In the genomic region with DNA sequence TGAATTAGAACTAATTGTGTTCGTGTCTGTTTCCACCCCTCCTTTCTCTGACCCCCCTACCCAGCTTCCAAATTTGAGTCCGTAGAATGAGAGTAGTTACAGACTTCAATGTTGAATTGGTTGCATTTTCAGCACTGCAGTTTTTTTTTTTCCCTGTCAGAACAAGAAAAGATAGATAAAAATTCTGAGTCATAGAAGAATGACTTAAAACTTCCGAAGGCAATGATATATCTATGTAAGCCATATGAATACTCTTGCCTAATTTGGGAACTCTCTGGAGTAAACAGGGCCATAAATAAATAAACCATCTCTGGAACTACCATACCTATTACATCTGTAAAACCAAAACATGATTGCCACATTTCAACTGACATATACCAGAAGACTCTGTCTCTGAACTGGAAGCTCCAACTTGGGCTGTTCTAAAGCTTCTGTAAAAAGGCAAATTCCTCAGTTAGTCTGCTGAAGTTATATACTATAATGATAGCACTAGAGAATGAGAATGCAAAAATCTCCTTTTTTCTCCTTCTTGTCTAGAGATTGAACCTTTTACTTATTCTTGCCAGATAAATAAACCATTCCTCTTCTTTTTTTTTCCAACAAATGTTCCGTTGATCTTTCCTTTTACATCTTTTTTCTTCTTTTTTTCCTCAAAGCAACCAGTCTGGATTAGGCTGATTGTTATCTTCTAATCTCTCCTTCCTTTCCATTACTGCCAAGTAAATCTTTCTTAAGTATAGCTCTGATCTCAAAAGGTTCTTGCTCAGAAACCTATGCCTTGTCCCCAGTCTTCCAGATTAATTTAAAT, we compare ENCODE assay signal across 10 cellular contexts. TPM values are rescaled to one million over a fixed set of nuclear protein-coding genes. Genes with fewer than 3 reads are reported as not detected.
DNase-seq lines count a peak whose midpoint lies in the region; TF ChIP-seq lines count a peak whose summit lies in the region.
"Had no signal": no experiment of that assay in that cellular context is flagged by ENCODE, and none has a peak within 500 bp of the region (broad histone marks: within the 10 kb centered on the region; RNA-seq: fewer than 3 reads in every experiment).

No MANE protein-coding gene starts in this region.

- no peaks in the 10 kb centered on the region for H3K27me3 Mint-ChIP-seq in MCF 10A (ENCODE audit: insufficient read depth, unreplicated experiment)
- no peaks in the 10 kb centered on the region for H3K27me3 Mint-ChIP-seq in activated CD4-positive, alpha-beta memory T cell treated with anti-CD3 and anti-CD28 coated beads for 36 hours

- POLR2A ChIA-PET in MCF 10A (lab: Yijun Ruan, JAX) (interaction anchor here (0.5 to 3.8 kb wide), 25 partner anchors 9 to 1209 kb away, joined by 3 to 64 read pairs (median 5); partner anchors contain the start of genes DNAJC9 and VCL), GM10248 (lab: Yijun Ruan, JAX) (no interaction called here)
- POLR2A ChIA-PET in activated CD4-positive, alpha-beta memory T cell treated with anti-CD3 and anti-CD28 coated beads for 36 hours (lab: Charles Lee) = interaction anchor here (0.9 to 1.3 kb wide), 3 partner anchors 10 to 28 kb away, joined by 3 to 10 read pairs (median 4); no protein-coding TSS in a partner anchor

- H3K4me1 ChIP-seq in breast epithelium = no peaks in the 10 kb centered on the region
- peaks cover 10 to 66% (median 34%) of the 10 kb centered on the region in 4 donors for H3K4me1 ChIP-seq in transverse colon

- CTCF ChIA-PET in MCF 10A (lab: Yijun Ruan, JAX) (interaction anchor here (0.6 to 2.0 kb wide), 10 partner anchors 9 to 81 kb away, joined by 3 to 9 read pairs (median 3); no protein-coding TSS in a partner anchor), GM10248 (lab: Yijun Ruan, JAX) (interaction anchor here (0.7 to 1.4 kb wide), 5 partner anchors 10 to 19 kb away, joined by 3 to 4 read pairs (median 3); no protein-coding TSS in a partner anchor)
- CTCF ChIA-PET in activated CD4-positive, alpha-beta memory T cell treated with anti-CD3 and anti-CD28 coated beads for 36 hours (lab: Charles Lee) = interaction anchor here (0.6 to 1.9 kb wide), 10 partner anchors 10 to 469 kb away, joined by 3 to 7 read pairs (median 3); no protein-coding TSS in a partner anchor

- DNase-seq in MCF 10A (ENCODE audit: unreplicated experiment) (peak; percentile 79), breast epithelium (ENCODE audit: low spot score in 2 of 2) (no peak), hepatic stellate cell (ENCODE audit: low spot score) (peak; percentile 56), transverse colon (no peak), GM10248 (ENCODE audit: extremely low spot score) (no peak), HuH-7 (ENCODE audit: low spot score) (no peak), medulla oblongata (ENCODE audit: extremely low spot score) (no peak)
- DNase-seq in activated CD4-positive, alpha-beta memory T cell treated with anti-CD3 and anti-CD28 coated beads for 36 hours = peak; percentile 18
- DNase-seq: NCI-H187; stimulated activated CD4-positive, alpha-beta T cell treated with anti-CD3 and anti-CD28 coated beads, Interleukin-2, amount 100 ng/mL, for 24 hours had no signal

- TF ChIP-seq EP300 in transverse colon (IDR thresholded peaks at IDR 0.05; ENCODE audit: low read depth) = no peak

- BruUV-seq in MCF 10A (replicated peaks; lab: Mats Ljungman, UMichigan) = TSS peak; percentile 19

- no peak overlapping the region for H3K27ac ChIP-seq in breast epithelium
- H3K27ac ChIP-seq in transverse colon = peak overlapping the region; percentile 16 to 50 (median 33)

- 53% methylated on average over 4 of the region's 4 CpGs for WGBS in transverse colon (ENCODE audit: low coverage in 1 of 2), 2 donors

- H3K4me1 Mint-ChIP-seq in MCF 10A (ENCODE audit: insufficient read depth, unreplicated experiment) = peaks cover 28% of the 10 kb centered on the region
- H3K4me1 Mint-ChIP-seq in activated CD4-positive, alpha-beta memory T cell treated with anti-CD3 and anti-CD28 coated beads for 36 hours (ENCODE audit: low read depth) = peaks cover 37% of the 10 kb centered on the region

- H3K4me3 Mint-ChIP-seq in MCF 10A (ENCODE audit: unreplicated experiment) = peak overlapping the region; percentile 53
- H3K4me3 Mint-ChIP-seq in activated CD4-positive, alpha-beta memory T cell treated with anti-CD3 and anti-CD28 coated beads for 36 hours = peak overlapping the region; percentile 22

- H3K36me3 ChIP-seq in breast epithelium = no peaks in the 10 kb centered on the region
- no peaks in the 10 kb centered on the region for H3K36me3 ChIP-seq in transverse colon

- peaks cover 34% of the 10 kb centered on the region for H3K36me3 Mint-ChIP-seq in MCF 10A (ENCODE audit: insufficient read depth, unreplicated experiment)
- peaks cover 2% of the 10 kb centered on the region for H3K36me3 Mint-ChIP-seq in activated CD4-positive, alpha-beta memory T cell treated with anti-CD3 and anti-CD28 coated beads for 36 hours

- TF ChIP-seq CTCF in MCF 10A (IDR thresholded peaks at IDR 0.05; ENCODE audit: unreplicated experiment) = no peak
- no peak for TF ChIP-seq CTCF in breast epithelium (IDR thresholded peaks at IDR 0.05)
- no peak for TF ChIP-seq CTCF in transverse colon (IDR thresholded peaks at IDR 0.05)
- no peak for TF ChIP-seq CTCF in GM10248 (IDR thresholded peaks at IDR 0.05; ENCODE audit: control extremely low read depth, extremely low read depth, low read depth, missing control alignments)

- H3K4me3 ChIP-seq in breast epithelium (no peak overlapping the region), transverse colon (no peak overlapping the region)

- intact Hi-C loops in MCF 10A (cut with micrococcal nuclease) = no loop called here
- intact Hi-C loops in breast epithelium (cut with DNase I; ENCODE audit: low total_unique reads) = no loop called here
- intact Hi-C loops in activated CD4-positive, alpha-beta memory T cell treated with anti-CD3 and anti-CD28 coated beads for 36 hours (cut with micrococcal nuclease) = loop anchor here (2.0 kb wide), 4 partner anchors 29 to 65 kb away; no protein-coding TSS in a partner anchor
- intact Hi-C loops in transverse colon (cut with DNase I; ENCODE audit: low total_unique reads) = no loop called here

- H3K27me3 ChIP-seq in breast epithelium (no peaks in the 10 kb centered on the region), transverse colon (no peaks in the 10 kb centered on the region)

- in situ Hi-C loops in transverse colon (cut with MboI; ENCODE audit: low pct_ligation_motif_present in 1 of 4, low pct_unique_long_range_greater_than_20kb in 1 of 4, low sequenced_read_pairs in 3 of 4) = no loop called here

- TF ChIP-seq POLR2A in breast epithelium (IDR thresholded peaks at IDR 0.05) (no peak), transverse colon (IDR thresholded peaks at IDR 0.05) (no peak)

- no peaks in the 10 kb centered on the region for H3K9me3 Mint-ChIP-seq in MCF 10A (ENCODE audit: unreplicated experiment)
- H3K9me3 Mint-ChIP-seq in activated CD4-positive, alpha-beta memory T cell treated with anti-CD3 and anti-CD28 coated beads for 36 hours = no peaks in the 10 kb centered on the region

- H3K9me3 ChIP-seq in breast epithelium (no peaks in the 10 kb centered on the region), transverse colon (no peaks in the 10 kb centered on the region)

- peak overlapping the region; percentile 43 for H3K27ac Mint-ChIP-seq in MCF 10A (ENCODE audit: low read depth, unreplicated experiment)
- peak overlapping the region; percentile 79 for H3K27ac Mint-ChIP-seq in activated CD4-positive, alpha-beta memory T cell treated with anti-CD3 and anti-CD28 coated beads for 36 hours

RNA-seq across cellular contexts. Expression of gene VCL, which starts 23.5 kb away (rescaled TPM):
- total RNA-seq in MCF 10A (2022) (90.2 and 90.9 TPM in 2 replicates), breast epithelium (10 to 100 TPM; 73.1 to 95.0 (median 77.6) TPM), transverse colon (100 to 1,000 TPM in 3 of 4 donors, 10 to 100 TPM in 1; 96.1 to 133 (median 120) TPM)
- total RNA-seq in activated CD4-positive, alpha-beta memory T cell treated with anti-CD3 and anti-CD28 coated beads for 36 hours = 10 to 100 TPM; 27.8 to 29.2 TPM

Comparison
In these comparisons a context has a peak if more than half of its experiments do, and no peak if none do; other contexts are left out.
1. DNase-seq: peak in MCF 10A (single experiment), activated CD4-positive, alpha-beta memory T cell treated with anti-CD3 and anti-CD28 coated beads for 36 hours (single experiment) and hepatic stellate cell (single experiment); none in breast epithelium (0 of 2), transverse colon (single experiment), GM10248 (single experiment), HuH-7 (single experiment) and medulla oblongata (single experiment).
2. H3K27ac ChIP-seq: peak in transverse colon (4 of 4); none in breast epithelium (0 of 2).